Comparison of ENCODE assay signal across 24 cellular contexts in genomic region chr5:134063421-134063820, GRCh38. TPM values are rescaled to one million over a fixed set of nuclear protein-coding genes. Genes with fewer than 3 reads are reported as not detected.
DNase-seq lines count a peak whose midpoint lies in the region; ATAC-seq, FAIRE-seq and TF ChIP-seq lines count a peak whose summit lies in the region.
"Had no signal": no experiment of that assay in that cellular context is flagged by ENCODE, and none has a peak within 500 bp of the region (broad histone marks: within the 10 kb centered on the region; RNA-seq: fewer than 3 reads in every experiment).

No MANE protein-coding gene starts in this region.

- no peak for TF ChIP-seq CTCF in bronchial epithelial cell (IDR thresholded peaks at IDR 0.05; ENCODE audit: insufficient read depth, low read length, severe bottlenecking)
- TF ChIP-seq CTCF in psoas muscle (IDR thresholded peaks at IDR 0.05) = no peak
- no peak for TF ChIP-seq CTCF in esophagus squamous epithelium (IDR thresholded peaks at IDR 0.05)
- TF ChIP-seq CTCF in left lung (IDR thresholded peaks at IDR 0.05) = no peak

- FAIRE-seq in bronchial epithelial cell (lab: Jason Lieb, UNC) = peak; percentile 18
- FAIRE-seq: endometrium, urothelium cell line had no signal

- TF ChIP-seq POLR2A in esophagus squamous epithelium (IDR thresholded peaks at IDR 0.05) = no peak

- intact Hi-C loops in psoas muscle (cut with DNase I) = no loop called here
- intact Hi-C loops in esophagus squamous epithelium (cut with DNase I) = no loop called here
- intact Hi-C loops in left lung (cut with DNase I) = no loop called here

- H3K9me3 ChIP-seq in psoas muscle = no peaks in the 10 kb centered on the region
- no peaks in the 10 kb centered on the region for H3K9me3 ChIP-seq in esophagus squamous epithelium
- H3K9me3 ChIP-seq in left lung = no peaks in the 10 kb centered on the region
- H3K9me3 ChIP-seq: adrenal gland, Peyer's patch, suprapubic skin had no signal

- H3K4me1 ChIP-seq in psoas muscle (peaks cover 11% of the 10 kb centered on the region), esophagus squamous epithelium (peaks cover 9 to 24% (median 14%) of the 10 kb centered on the region in 3 donors), left lung (no peaks in the 10 kb centered on the region)
- H3K4me1 ChIP-seq: neural progenitor cell, Peyer's patch had no signal

- H3K27me3 ChIP-seq in bronchial epithelial cell (ENCODE audit: control insufficient read depth, insufficient read depth, low read length) = no peaks in the 10 kb centered on the region
- no peaks in the 10 kb centered on the region for H3K27me3 ChIP-seq in psoas muscle (ENCODE audit: insufficient read depth in 3 of 3, low read length in 2 of 3)
- no peaks in the 10 kb centered on the region for H3K27me3 ChIP-seq in esophagus squamous epithelium
- H3K27me3 ChIP-seq in left lung = peaks cover 0 to 6% of the 10 kb centered on the region in 2 donors
- H3K27me3 ChIP-seq: adrenal gland, neural progenitor cell, Peyer's patch, suprapubic skin had no signal

- H3K27ac ChIP-seq in psoas muscle (peak overlapping the region; percentile 37), esophagus squamous epithelium (no peak overlapping the region), left lung (no peak overlapping the region)
- H3K27ac ChIP-seq: adrenal gland, neural progenitor cell, Peyer's patch, suprapubic skin had no signal

- H3K36me3 ChIP-seq in bronchial epithelial cell (ENCODE audit: control insufficient read depth, insufficient read depth, low read length) = no peaks in the 10 kb centered on the region
- no peaks in the 10 kb centered on the region for H3K36me3 ChIP-seq in psoas muscle (ENCODE audit: insufficient read depth in 1 of 2, low read depth in 1 of 2)
- no peaks in the 10 kb centered on the region for H3K36me3 ChIP-seq in esophagus squamous epithelium
- H3K36me3 ChIP-seq in left lung = no peaks in the 10 kb centered on the region
- H3K36me3 ChIP-seq: adrenal gland, neural progenitor cell, Peyer's patch, suprapubic skin had no signal

- H3K4me3 ChIP-seq in bronchial epithelial cell (ENCODE audit: low read depth, low read length) = no peak overlapping the region
- H3K4me3 ChIP-seq in psoas muscle = no peak overlapping the region
- no peak overlapping the region for H3K4me3 ChIP-seq in esophagus squamous epithelium
- H3K4me3 ChIP-seq in left lung = no peak overlapping the region
- H3K4me3 ChIP-seq: adrenal gland, neural progenitor cell, Peyer's patch, suprapubic skin had no signal

- DNase-seq in activated T-cell treated with anti-CD3 and anti-CD28 coated beads, Interleukin-2, amount 50 U/mL, for 1 hour = peak; percentile 9
- DNase-seq in activated T-cell treated with anti-CD3 and anti-CD28 coated beads, Interleukin-2, amount 50 U/mL, for 48 hours = no peak
- DNase-seq in HT1080 (ENCODE audit: low read depth) (peak; percentile 43), bronchial epithelial cell (ENCODE audit: low read depth) (peak; percentile 73), psoas muscle (peak in 1 of 2 donors; percentile 81), esophagus squamous epithelium (lab: John Stamatoyannopoulos, UW) (no peak), anterior cingulate cortex (lab: John Stamatoyannopoulos, UW) (no peak), left lung (no peak)
- DNase-seq: activated B cell treated with CpG ODN at 0.5 μM for 24 hours; activated CD4-positive, alpha-beta T cell treated with anti-CD3 and anti-CD28 coated beads, Interleukin-2, amount 50 U/mL, for 4 hours; activated CD8-positive, alpha-beta memory T cell treated with anti-CD3 and anti-CD28 coated beads, Interleukin-2, amount 50 U/mL, for 4 hours; activated gamma-delta T cell treated with Interleukin-2 at 50 U/mL for 16 hours; adrenal gland; GF-D8; Karpas-422; NCI-H1092; NCI-H2029 treated with DMSO at 0.1 percent for 48 hours; NCI-H446; Peyer's patch had no signal

- 9 to 32% (median 17%) methylated on average over 2 of the region's 2 CpGs for WGBS in psoas muscle, 3 donors
- 9 to 40% methylated on average over 1 to 2 of the region's 2 CpGs for WGBS in esophagus squamous epithelium, 2 donors

- ATAC-seq in psoas muscle (peak; percentile 47 to 79 (median 65)), left lung (no peak)
- ATAC-seq: stimulated activated effector memory CD8-positive, alpha-beta T cell treated with anti-CD3 and anti-CD28 coated beads, Interleukin-12 subunit alpha, Interleukin-12 subunit beta, amount 100 ng/mL, for 72 hours had no signal

RNA-seq across cellular contexts. Expression of gene TCF7, which starts 51.1 kb away (rescaled TPM):
- not detected in 2 replicates for total RNA-seq in HT1080 (2014; rRNA removed; shearing (Covaris generic))
- polyA plus RNA-seq in HT1080 (2015; cell fraction: cytosol; rRNA removed) = 0.20 and 0.76 TPM in 2 replicates
- 0.31 TPM in 1 of 2 replicates, not detected in the other for polyA plus RNA-seq in HT1080 (2015; cell fraction: nucleus; rRNA removed)
- total RNA-seq in bronchial epithelial cell = under 0.01 and 0.13 TPM in 2 replicates
- total RNA-seq in psoas muscle = 1 to 10 TPM in 2 of 4 donors, under 1 TPM in 2; 0.74 to 2.0 (median 1.0) TPM
- polyA plus RNA-seq in psoas muscle = 1 to 10 TPM in 2 of 3 donors, under 1 TPM in 1; 0.24 to 2.6 (median 1.0) TPM
- 1 to 10 TPM; 1.9 to 7.6 (median 2.8) TPM for total RNA-seq in esophagus squamous epithelium
- total RNA-seq in left lung = 1 to 10 TPM; 4.8 to 5.1 TPM

RNA-seq across cellular contexts. Expression of gene VDAC1, which starts 58.6 kb away (rescaled TPM):
- 405 and 411 TPM in 2 replicates for total RNA-seq in HT1080 (2014; rRNA removed; shearing (Covaris generic))
- 444 and 495 TPM in 2 replicates for polyA plus RNA-seq in HT1080 (2015; cell fraction: cytosol; rRNA removed)
- 357 and 381 TPM in 2 replicates for polyA plus RNA-seq in HT1080 (2015; cell fraction: nucleus; rRNA removed)
- total RNA-seq in bronchial epithelial cell (328 and 489 TPM in 2 replicates), psoas muscle (100 to 1,000 TPM; 389 to 592 (median 473) TPM), esophagus squamous epithelium (100 to 1,000 TPM; 151 to 220 (median 188) TPM), left lung (100 to 1,000 TPM; 144 to 186 TPM)
- 100 to 1,000 TPM; 525 to 576 (median 529) TPM for polyA plus RNA-seq in psoas muscle

Comparison
In these comparisons a context has a peak if more than half of its experiments do, and no peak if none do; other contexts are left out.
1. DNase-seq: peak in activated T-cell treated with anti-CD3 and anti-CD28 coated beads, Interleukin-2, amount 50 U/mL, for 1 hour (single experiment), HT1080 (single experiment) and bronchial epithelial cell (single experiment); none in activated T-cell treated with anti-CD3 and anti-CD28 coated beads, Interleukin-2, amount 50 U/mL, for 48 hours (0 of 2), esophagus squamous epithelium (single experiment), anterior cingulate cortex (0 of 58) and left lung (0 of 2).